In the genomic region with DNA sequence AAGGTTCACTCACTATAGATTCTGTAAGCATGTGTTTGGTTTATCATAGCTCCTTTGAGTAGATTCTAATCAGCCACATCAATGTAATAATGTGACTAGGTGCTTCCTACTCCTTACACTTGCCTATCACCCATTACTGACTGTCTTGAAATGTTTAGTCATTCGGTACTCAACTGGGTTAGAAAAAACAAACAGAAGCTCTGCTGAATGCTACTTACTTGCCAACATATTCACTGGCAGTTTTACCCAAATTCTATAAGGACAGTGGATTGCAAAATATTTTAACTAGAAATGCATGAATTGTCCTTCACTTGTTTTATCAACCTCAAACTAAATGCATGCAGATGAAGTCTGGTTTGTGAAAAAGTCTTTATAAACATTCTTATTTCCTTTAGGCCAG, we compare ENCODE assay signal across 26 cellular contexts.
DNase-seq lines count a peak whose midpoint lies in the region; ATAC-seq and TF ChIP-seq lines count a peak whose summit lies in the region.
"Had no signal": no experiment of that assay in that cellular context is flagged by ENCODE, and none has a peak within 500 bp of the region (broad histone marks: within the 10 kb centered on the region; RNA-seq: fewer than 3 reads in every experiment).

No MANE protein-coding gene starts in this region.

- TF ChIP-seq CTCF in choroid plexus epithelial cell (conservative IDR thresholded peaks at IDR 0.05; ENCODE audit: low read depth, low read length), result no peak

- no peak overlapping the region for H3K4me3 ChIP-seq in HUES64 (ENCODE audit: low read length)
- no peak overlapping the region for H3K4me3 ChIP-seq in choroid plexus epithelial cell (ENCODE audit: low read depth, low read length)
- peak overlapping the region; percentile 26; the same call in 1 of the 2 replicates for H3K4me3 ChIP-seq in iPS-20b (ENCODE audit: low read length)
- H3K4me3 ChIP-seq in right cardiac atrium (ENCODE audit: low read length), result no peak overlapping the region
- H3K4me3 ChIP-seq: dorsolateral prefrontal cortex, mucosa of descending colon, right lobe of liver, SK-N-MC, tibial artery had no signal

- H3K36me3 ChIP-seq in HUES64 (ENCODE audit: insufficient read depth, low read length) (no peaks in the 10 kb centered on the region), iPS-20b (ENCODE audit: insufficient read depth, low read depth, low read length) (no peaks in the 10 kb centered on the region)
- H3K36me3 ChIP-seq: right lobe of liver, tibial artery had no signal

- DNase-seq in choroid plexus epithelial cell (ENCODE audit: low read depth) (peak; percentile 23), NCI-H2107 (lab: John Stamatoyannopoulos, UW) (no peak), NCI-H1930 (lab: John Stamatoyannopoulos, UW) (no peak), right cardiac atrium (no peak), HK-2 (ENCODE audit: unreplicated experiment) (no peak)
- DNase-seq: activated CD4-positive, alpha-beta T cell treated with anti-CD3 and anti-CD28 coated beads for 48 hours; activated naive CD4-positive, alpha-beta T cell treated with Interleukin-2 at 50 U/mL for 16 hours; activated T-cell treated with anti-CD3 and anti-CD28 coated beads, Interleukin-2, amount 50 U/mL, for 48 hours; CD4-positive, alpha-beta T cell; central memory CD4-positive, alpha-beta T cell; DMS 273 treated with DMSO at 0.1 percent for 48 hours; dorsolateral prefrontal cortex; foreskin melanocyte; left ventricle myocardium superior; mucosa of descending colon; NCI-H1105; NCI-H2081 treated with DMSO at 0.1 percent for 48 hours; NCI-H446; NCI-H82; nephron progenitor cell; right lobe of liver; stimulated activated naive CD8-positive, alpha-beta T cell treated with anti-CD3 and anti-CD28 coated beads, Interleukin-15, amount 100 ng/mL, for 72 hours; tibial artery had no signal

- 67% methylated on average over 1 of the region's 1 CpG for WGBS in HUES64
- WGBS in right cardiac atrium, result 58% methylated on average over 1 of the region's 1 CpG

- H3K9me3 ChIP-seq in HUES64 (ENCODE audit: insufficient read depth, low read depth, low read length), result 0 out of 2 replicates have a peak, but pooled peaks cover under 1% of the 10 kb centered on the region
- no peaks in the 10 kb centered on the region for H3K9me3 ChIP-seq in iPS-20b (ENCODE audit: insufficient read depth, low read depth, low read length)
- H3K9me3 ChIP-seq in right cardiac atrium (ENCODE audit: control insufficient read depth, low read length), result no peaks in the 10 kb centered on the region
- H3K9me3 ChIP-seq: mucosa of descending colon, right lobe of liver, tibial artery had no signal

- H3K9ac ChIP-seq in HUES64 (ENCODE audit: low read depth, low read length), result no peak overlapping the region
- H3K9ac ChIP-seq in iPS-20b (ENCODE audit: low read depth, low read length), result no peak overlapping the region

- H3K4me1 ChIP-seq in HUES64 (ENCODE audit: insufficient read depth, low read length) (peaks cover 29% of the 10 kb centered on the region), iPS-20b (ENCODE audit: insufficient read depth, low read length) (peaks cover 31% of the 10 kb centered on the region; the same call in 1 of the 2 replicates), right cardiac atrium (ENCODE audit: control insufficient read depth, insufficient read depth, low read length) (no peaks in the 10 kb centered on the region)
- H3K4me1 ChIP-seq: right lobe of liver, tibial artery had no signal

- H3K27me3 ChIP-seq in HUES64 (ENCODE audit: insufficient read depth, low read length) (no peaks in the 10 kb centered on the region), iPS-20b (ENCODE audit: insufficient read depth, low read length) (no peaks in the 10 kb centered on the region), right cardiac atrium (ENCODE audit: control insufficient read depth, insufficient read depth) (no peaks in the 10 kb centered on the region)
- H3K27me3 ChIP-seq: dorsolateral prefrontal cortex, right lobe of liver, tibial artery had no signal

- intact Hi-C loops in right cardiac atrium (cut with DNase I), result no loop called here

- peak overlapping the region; percentile 62; the same call in 1 of the 2 replicates for H3K27ac ChIP-seq in HUES64 (ENCODE audit: low read depth, low read length)
- no peak overlapping the region for H3K27ac ChIP-seq in iPS-20b (ENCODE audit: low read length)
- H3K27ac ChIP-seq in right cardiac atrium (ENCODE audit: low read length), result no peak overlapping the region
- H3K27ac ChIP-seq: dorsolateral prefrontal cortex, right lobe of liver, SK-N-MC, tibial artery had no signal

- no peak for ATAC-seq in right cardiac atrium
- ATAC-seq: left ventricle myocardium superior; mucosa of descending colon; right lobe of liver; stimulated activated naive CD8-positive, alpha-beta T cell treated with anti-CD3 and anti-CD28 coated beads, Interleukin-15, amount 100 ng/mL, for 72 hours had no signal
